Comparison of ENCODE assay signal across 10 cellular contexts in the genomic region with DNA sequence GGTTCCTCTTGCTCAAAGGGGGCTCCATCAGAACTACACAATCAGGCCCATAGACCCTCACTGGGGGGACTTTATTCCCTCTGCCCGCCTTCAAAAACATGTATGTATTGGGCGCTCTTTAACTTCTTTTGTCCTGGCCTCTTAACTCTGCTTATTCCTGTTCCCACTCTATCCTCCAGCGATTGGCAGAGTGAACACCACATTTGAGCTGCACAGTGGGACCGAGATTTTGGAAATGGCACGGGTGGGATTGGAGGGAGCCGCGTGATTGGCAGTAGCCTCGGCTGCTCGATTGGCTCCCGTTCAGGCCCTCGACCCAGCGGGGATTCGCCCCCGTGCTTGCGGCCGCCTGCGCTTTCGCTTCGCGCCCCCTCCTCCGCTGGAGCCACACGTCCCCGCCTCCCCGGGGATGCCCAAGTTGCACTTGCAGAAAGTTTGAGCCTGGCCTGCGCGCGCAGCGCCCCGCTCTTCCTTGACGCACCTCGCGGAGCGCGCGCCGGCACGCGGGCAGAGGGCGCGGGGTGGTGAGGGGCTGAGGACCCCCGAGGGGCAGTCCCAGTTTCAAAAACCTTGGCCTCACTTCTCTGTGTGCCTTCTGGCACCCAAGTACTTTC. TPM values are rescaled to one million over a fixed set of nuclear protein-coding genes. Genes with fewer than 3 reads are reported as not detected.
A peak's percentile ranks its signal among the peaks of the same experiment; 100 is the strongest.
DNase-seq lines count a peak whose midpoint lies in the region; ATAC-seq, FAIRE-seq and TF ChIP-seq lines count a peak whose summit lies in the region.
"Had no signal": no experiment of that assay in that cellular context is flagged by ENCODE, and none has a peak within 500 bp of the region (broad histone marks: within the 10 kb centered on the region; RNA-seq: fewer than 3 reads in every experiment).

A gene (minus strand): TSS at position 192 of the 614 bp plus-strand sequence. CDS start 164 bp downstream, at position 28.

- H4K20me1 ChIP-seq in hepatocyte (ENCODE audit: insufficient read depth, poor library complexity, severe bottlenecking), result no peaks in the 10 kb centered on the region

- H3K9me3 ChIP-seq in SJSA1 (replicated peaks) (peaks cover 47% of the 10 kb centered on the region), hepatocyte (ENCODE audit: low read depth) (no peaks in the 10 kb centered on the region), suprapubic skin (no peaks in the 10 kb centered on the region)
- H3K9me3 ChIP-seq: uterus had no signal

- CTCF ChIA-PET in activated naive CD4-positive, alpha-beta T cell treated with anti-CD3 and anti-CD28 coated beads for 36 hours (lab: Charles Lee), result no interaction called here

- peak within 1 kb of the TSS; percentile 43 for H3K4me3 Mint-ChIP-seq in activated naive CD4-positive, alpha-beta T cell treated with anti-CD3 and anti-CD28 coated beads for 36 hours

- peaks cover 5% of the 10 kb centered on the region for H3K36me3 Mint-ChIP-seq in activated naive CD4-positive, alpha-beta T cell treated with anti-CD3 and anti-CD28 coated beads for 36 hours (ENCODE audit: low read depth)

- H3K27ac ChIP-seq in SJSA1, result no peak within 1 kb of the TSS
- H3K27ac ChIP-seq in hepatocyte, result no peak within 1 kb of the TSS
- H3K27ac ChIP-seq in suprapubic skin, result no peak within 1 kb of the TSS
- H3K27ac ChIP-seq: neutrophil, uterus had no signal

- H3K27me3 ChIP-seq in SJSA1 (replicated peaks), result peaks cover 96% of the 10 kb centered on the region
- peaks cover 91% of the 10 kb centered on the region for H3K27me3 ChIP-seq in hepatocyte
- H3K27me3 ChIP-seq in suprapubic skin, result peaks cover 96% of the 10 kb centered on the region

- H3K36me3 ChIP-seq in SJSA1 (no peaks in the 10 kb centered on the region; the same call in 1 of the 2 replicates), hepatocyte (replicated peaks; ENCODE audit: insufficient read depth, low read depth) (no peaks in the 10 kb centered on the region), suprapubic skin (no peaks in the 10 kb centered on the region)
- H3K36me3 ChIP-seq: neutrophil, uterus had no signal

- TF ChIP-seq CTCF in hepatocyte (IDR thresholded peaks at IDR 0.05; ENCODE audit: poor library complexity) (no peak), suprapubic skin (IDR thresholded peaks at IDR 0.05) (no peak), D721Med (IDR thresholded peaks at IDR 0.05; ENCODE audit: insufficient read depth, missing control alignments) (no peak)

- no peak for DNase-seq in activated naive CD4-positive, alpha-beta T cell treated with anti-CD3 and anti-CD28 coated beads for 36 hours
- DNase-seq in activated naive CD4-positive, alpha-beta T cell (lab: John Stamatoyannopoulos, UW), result no peak
- peak in 1 of 2 experiments; percentile 74 for DNase-seq in SJSA1 (ENCODE audit: low read depth in 1 of 2, low spot score in 2 of 2)
- no peak for DNase-seq in hepatocyte (ENCODE audit: low spot score)
- DNase-seq in suprapubic skin (ENCODE audit: low spot score in 2 of 2), result no peak
- no peak for DNase-seq in D721Med (ENCODE audit: insufficient read length, low spot score)
- DNase-seq in middle frontal gyrus (ENCODE audit: extremely low spot score, low spot score), result no peak
- DNase-seq: uterus had no signal

- no peak for ATAC-seq in GM21381 (IDR thresholded peaks at IDR 0.05; ENCODE audit: unreplicated experiment)

- TF ChIP-seq POLR2A in suprapubic skin (IDR thresholded peaks at IDR 0.05), result no peak

- no peak for FAIRE-seq in D721Med (lab: Jason Lieb, UNC)

- peak within 1 kb of the TSS; percentile 35 for H2AFZ ChIP-seq in hepatocyte

- peak within 1 kb of the TSS; percentile 24 for H3K27ac Mint-ChIP-seq in activated naive CD4-positive, alpha-beta T cell treated with anti-CD3 and anti-CD28 coated beads for 36 hours

- WGBS in hepatocyte (ENCODE audit: low lambda C conversion rate, missing lambda C conversion rate), result 1% methylated on average over 33 of the region's 41 CpGs
- WGBS in suprapubic skin, result 10% methylated on average over 16 of the region's 41 CpGs

- H3K4me1 ChIP-seq in SJSA1 (replicated peaks), result peaks cover 15% of the 10 kb centered on the region
- H3K4me1 ChIP-seq in hepatocyte (ENCODE audit: insufficient read depth), result peaks cover 21% of the 10 kb centered on the region
- H3K4me1 ChIP-seq in suprapubic skin, result peaks cover 37% of the 10 kb centered on the region

- H3K79me2 ChIP-seq in hepatocyte, result no peaks in the 10 kb centered on the region

- peaks cover 23% of the 10 kb centered on the region for H3K4me1 Mint-ChIP-seq in activated naive CD4-positive, alpha-beta T cell treated with anti-CD3 and anti-CD28 coated beads for 36 hours (ENCODE audit: low read depth)

- peaks cover 10% of the 10 kb centered on the region for H3K9me3 Mint-ChIP-seq in activated naive CD4-positive, alpha-beta T cell treated with anti-CD3 and anti-CD28 coated beads for 36 hours

- H3K9me2 ChIP-seq in hepatocyte (replicated peaks; ENCODE audit: insufficient read depth), result no peaks in the 10 kb centered on the region

- peak within 1 kb of the TSS; percentile 84 for H3K4me2 ChIP-seq in hepatocyte

- no peak for TF ChIP-seq EP300 in suprapubic skin (IDR thresholded peaks at IDR 0.05)

- H3K4me3 ChIP-seq in SJSA1 (peak within 1 kb of the TSS; percentile 33), hepatocyte (no peak within 1 kb of the TSS), suprapubic skin (peak within 1 kb of the TSS; percentile 47)

- intact Hi-C loops in activated naive CD4-positive, alpha-beta T cell treated with anti-CD3 and anti-CD28 coated beads for 36 hours (cut with micrococcal nuclease), result no loop called here

- H3K27me3 Mint-ChIP-seq in activated naive CD4-positive, alpha-beta T cell treated with anti-CD3 and anti-CD28 coated beads for 36 hours (ENCODE audit: low read depth), result peaks cover 76% of the 10 kb centered on the region

RNA-seq across cellular contexts. Expression of the gene that starts here (rescaled TPM):
- not detected for total RNA-seq in activated naive CD4-positive, alpha-beta T cell treated with anti-CD3 and anti-CD28 coated beads for 36 hours
- total RNA-seq in SJSA1 (2014; rRNA removed; shearing (Covaris generic)), result not detected in 2 replicates
- total RNA-seq in hepatocyte (0.04 and 0.13 TPM in 2 replicates), suprapubic skin (not detected)
- 0.16 TPM in 1 of 2 replicates, not detected in the other for polyA plus RNA-seq in hepatocyte
- total RNA-seq: uterus had no signal
